In genomic region chr6:90537723-90538407, GRCh38 we compare ENCODE assay signal across 8 cellular contexts.
DNase-seq lines count a peak whose midpoint lies in the region; ATAC-seq lines count a peak whose summit lies in the region.

No MANE protein-coding gene starts in this region.

- DNase-seq in AG08395 (ENCODE audit: low spot score) (peak; percentile 13), NCI-H82 (lab: John Stamatoyannopoulos, UW) (peak; percentile 64), foreskin melanocyte (peak; percentile 55), NCI-H2081 (lab: John Stamatoyannopoulos, UW) (no peak), NCI-H1436 treated with DMSO at 0.1 percent for 48 hours (lab: John Stamatoyannopoulos, UW) (no peak)

- peak; percentile 77 for ATAC-seq in GM21360 (IDR thresholded peaks at IDR 0.05; ENCODE audit: unreplicated experiment)
- no peak for ATAC-seq in GM21737 (IDR thresholded peaks at IDR 0.05; ENCODE audit: unreplicated experiment)
- no peak for ATAC-seq in HG03442 (IDR thresholded peaks at IDR 0.05; ENCODE audit: unreplicated experiment)

Comparison
In these comparisons a context has a peak if more than half of its experiments do, and no peak if none do; other contexts are left out.
1. DNase-seq: peak in AG08395 (single experiment), NCI-H82 (single experiment) and foreskin melanocyte (single experiment); none in NCI-H2081 (0 of 2) and NCI-H1436 treated with DMSO at 0.1 percent for 48 hours (single experiment).